In the genomic region with DNA sequence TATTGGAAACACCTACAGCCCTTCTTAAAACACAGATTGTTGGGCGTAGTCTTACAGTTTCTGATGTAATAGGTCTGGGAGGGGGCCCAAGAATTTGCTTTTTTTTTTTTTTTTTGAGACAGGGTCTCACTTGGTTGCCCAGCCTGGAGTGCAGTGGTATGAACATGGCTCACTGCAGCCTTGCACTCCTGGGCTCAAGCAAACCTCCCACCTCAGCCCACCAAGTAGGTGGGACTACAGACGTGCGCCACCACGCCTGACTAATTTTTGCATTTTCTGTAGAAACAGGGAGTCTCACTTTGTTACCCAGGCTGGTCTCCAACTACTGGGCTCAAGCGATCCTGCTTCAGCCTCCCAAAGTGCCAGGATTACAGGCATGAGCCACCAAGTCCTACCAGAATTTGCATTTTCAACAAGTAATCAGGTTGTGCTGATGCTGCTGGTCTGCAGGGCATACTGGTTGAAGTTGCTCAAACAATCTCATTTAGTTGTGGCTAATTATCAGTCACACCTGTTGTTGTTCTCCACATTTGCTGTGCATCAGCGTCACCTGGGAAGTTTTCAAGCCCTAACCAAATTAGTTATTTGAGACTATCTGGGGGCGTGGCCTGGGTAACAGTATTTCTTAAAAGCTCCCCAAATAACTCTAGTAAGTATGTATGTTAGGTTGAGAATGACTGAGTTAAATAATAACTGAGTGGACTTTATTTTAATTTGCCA, we compare ENCODE assay signal across 1 cellular context.
TF ChIP-seq lines count a peak whose summit lies in the region.

No MANE protein-coding gene starts in this region.

TF ChIP-seq in WTC11, 78 proteins besides CTCF, POLR2A, EP300 and RAD21 (continued from another document):
- no peak for TF ChIP-seq ZNF232 (CRISPR knock-in tag; IDR thresholded peaks at IDR 0.05)
